12 cellular contexts compared by ENCODE assay signal in the genomic region with DNA sequence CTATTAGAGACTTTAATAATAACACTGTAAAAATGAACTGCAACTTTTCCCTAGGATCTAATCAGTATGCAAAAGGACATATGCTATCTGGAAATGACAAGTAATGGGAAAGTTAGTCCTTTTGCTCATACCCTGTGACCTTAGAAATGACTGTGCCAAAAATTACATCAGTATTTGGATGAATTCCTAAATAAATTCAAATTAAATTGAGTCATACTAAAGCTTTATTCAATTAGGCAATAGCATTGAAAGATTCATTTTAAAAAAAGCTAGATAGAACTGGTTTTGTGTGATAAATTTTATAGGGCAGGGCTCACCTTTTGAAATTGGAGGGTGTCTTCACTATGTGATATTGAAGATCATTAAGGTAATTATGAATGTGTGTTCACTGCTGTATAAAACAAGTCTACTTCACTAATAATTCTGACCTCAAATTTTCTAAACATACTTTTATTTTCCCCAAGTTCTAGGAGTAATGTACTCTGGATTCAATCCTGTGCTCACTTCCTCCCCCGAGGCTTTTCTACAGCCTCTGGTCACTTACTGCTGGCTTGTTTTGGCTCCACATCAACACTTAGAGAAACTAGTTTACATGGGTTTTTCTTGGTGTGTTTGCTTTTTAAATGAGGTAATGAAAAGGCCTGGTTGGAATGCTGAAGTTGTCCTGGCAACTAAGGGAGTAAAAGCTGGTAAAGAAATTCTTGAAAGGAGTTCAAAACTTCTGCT. TPM values are rescaled to one million over a fixed set of nuclear protein-coding genes. Genes with fewer than 3 reads are reported as not detected.
A peak's percentile ranks its signal among the peaks of the same experiment; 100 is the strongest.
DNase-seq lines count a peak whose midpoint lies in the region; ATAC-seq, FAIRE-seq and TF ChIP-seq lines count a peak whose summit lies in the region.
"Had no signal": no experiment of that assay in that cellular context is flagged by ENCODE, and none has a peak within 500 bp of the region (broad histone marks: within the 10 kb centered on the region; RNA-seq: fewer than 3 reads in every experiment).

No MANE protein-coding gene starts in this region.

- no peak for ATAC-seq in GM19035 (IDR thresholded peaks at IDR 0.05; ENCODE audit: unreplicated experiment)

- peak; percentile 72 for FAIRE-seq in kidney (lab: Jason Lieb, UNC)

- H3K4me1 ChIP-seq in kidney (ENCODE audit: control insufficient read depth in 1 of 2, insufficient read depth in 1 of 2, low read depth in 1 of 2, low read length in 2 of 2), result peaks cover 0 to 3% of the 10 kb centered on the region in 2 donors
- H3K4me1 ChIP-seq in stomach smooth muscle (ENCODE audit: control insufficient read depth, insufficient read depth, low read length), result peaks cover 11% of the 10 kb centered on the region
- H3K4me1 ChIP-seq in adrenal gland (replicated peaks in 1 of 2), result peaks cover 0 to 25% of the 10 kb centered on the region in 2 donors

- DNase-seq in HFF-Myc (ENCODE audit: extremely low read depth, low read depth) (peak; percentile 59), brain microvascular endothelial cell (peak; percentile 86), kidney (no peak), NK-92 (lab: John Stamatoyannopoulos, UW; ENCODE audit: unreplicated experiment) (no peak), adrenal gland (no peak), cerebellar cortex (ENCODE audit: low spot score) (no peak)
- DNase-seq: activated CD4-positive, alpha-beta T cell treated with anti-CD3 and anti-CD28 coated beads for 1 hour; head of caudate nucleus; stimulated activated CD8-positive, alpha-beta memory T cell treated with anti-CD3 and anti-CD28 coated beads, Interleukin-4, amount 100 ng/mL, for 48 hours had no signal

- H3K36me3 ChIP-seq in brain microvascular endothelial cell (replicated peaks) (no peaks in the 10 kb centered on the region), kidney (ENCODE audit: control insufficient read depth in 1 of 2, insufficient read depth in 2 of 2, low read length in 2 of 2) (no peaks in the 10 kb centered on the region), stomach smooth muscle (ENCODE audit: control insufficient read depth in 2 of 2, insufficient read depth in 2 of 2, low read length in 2 of 2) (no peaks in the 10 kb centered on the region), adrenal gland (replicated peaks in 1 of 2) (no peaks in the 10 kb centered on the region)

- H3K9me3 ChIP-seq in kidney (ENCODE audit: control insufficient read depth in 1 of 2, low read length in 2 of 2) (no peaks in the 10 kb centered on the region), stomach smooth muscle (ENCODE audit: control insufficient read depth in 2 of 2, low read length in 2 of 2) (no peaks in the 10 kb centered on the region), adrenal gland (replicated peaks in 1 of 3) (no peaks in the 10 kb centered on the region)

- in situ Hi-C loops in brain microvascular endothelial cell (cut with HindIII; ENCODE audit: low pct_ligation_motif_present, low sequenced_read_pairs), result no loop called here

- H3K27ac ChIP-seq in brain microvascular endothelial cell, result peak overlapping the region; percentile 93
- H3K27ac ChIP-seq in kidney (ENCODE audit: low read depth in 2 of 2, low read length in 2 of 2), result peak overlapping the region in 1 of 2 donors; percentile 67
- H3K27ac ChIP-seq in stomach smooth muscle (ENCODE audit: low read length), result peak overlapping the region; percentile 72
- H3K27ac ChIP-seq in adrenal gland, result peak overlapping the region in 2 of 5 donors; percentile 46 to 66
- H3K27ac ChIP-seq: KMS-11 had no signal

- 21 to 27% (median 22%) methylated on average over 1 of the region's 1 CpG for WGBS in adrenal gland, 4 donors

- no peak for TF ChIP-seq CTCF in HFF-Myc (IDR thresholded peaks at IDR 0.05; ENCODE audit: low read depth, low read length, missing control alignments)
- TF ChIP-seq CTCF in brain microvascular endothelial cell (IDR thresholded peaks at IDR 0.05; ENCODE audit: low read depth, low read length, missing control alignments), result no peak
- TF ChIP-seq CTCF in kidney (IDR thresholded peaks at IDR 0.05; ENCODE audit: borderline replicate concordance, extremely low read depth, insufficient read depth), result no peak
- no peak for TF ChIP-seq CTCF in adrenal gland (IDR thresholded peaks at IDR 0.05)

- H3K27me3 ChIP-seq in brain microvascular endothelial cell (replicated peaks), result no peaks in the 10 kb centered on the region
- H3K27me3 ChIP-seq in stomach smooth muscle (ENCODE audit: control insufficient read depth in 1 of 2, insufficient read depth in 2 of 2, low read length in 2 of 2), result no peaks in the 10 kb centered on the region
- H3K27me3 ChIP-seq in adrenal gland, result no peaks in the 10 kb centered on the region

- H3K9ac ChIP-seq in kidney (ENCODE audit: low read length in 2 of 2) (no peak overlapping the region), stomach smooth muscle (ENCODE audit: low read length in 2 of 2) (no peak overlapping the region)
- H3K9ac ChIP-seq: KMS-11 had no signal

- H3K4me3 ChIP-seq in HFF-Myc (replicated peaks; ENCODE audit: low read depth, low read length) (no peak overlapping the region), brain microvascular endothelial cell (ENCODE audit: low read depth, low read length) (no peak overlapping the region), kidney (ENCODE audit: low read length in 2 of 2) (no peak overlapping the region), stomach smooth muscle (ENCODE audit: low read length in 2 of 2) (no peak overlapping the region), adrenal gland (no peak overlapping the region)

- no peak for TF ChIP-seq POLR2A in adrenal gland (IDR thresholded peaks at IDR 0.05)

- intact Hi-C loops in kidney (cut with DNase I) (no loop called here), adrenal gland (cut with DNase I) (no loop called here)

RNA-seq across cellular contexts. Expression of a gene that starts 44.4 kb away (rescaled TPM):
- total RNA-seq in kidney (7.8 TPM), adrenal gland (under 1 TPM in 4 of 8 donors, not detected in 4; 0.14 to 0.97 (median 0.48) TPM)
- polyA plus RNA-seq in kidney (ENCODE audit: insufficient read depth, low read depth, low replicate concordance) (0.52 TPM), adrenal gland (under 1 TPM in 2 of 3 donors, not detected in 1; 0.13 TPM)

Comparison
In these comparisons a context has a peak if more than half of its experiments do, and no peak if none do; other contexts are left out.
1. DNase-seq: peak in HFF-Myc (single experiment) and brain microvascular endothelial cell (single experiment); none in kidney (single experiment), NK-92 (single experiment), adrenal gland (0 of 7) and cerebellar cortex (single experiment).